ENCODE assay signal across 23 cellular contexts in genomic region chr6:90302320-90302719, GRCh38.
"Had no signal": no experiment of that assay in that cellular context is flagged by ENCODE, and none has a peak within 500 bp of the region (broad histone marks: within the 10 kb centered on the region; RNA-seq: fewer than 3 reads in every experiment).

No MANE protein-coding gene starts in this region.

- H2AFZ ChIP-seq: parathyroid adenoma had no signal

- DNase-seq: activated B cell treated with CpG ODN at 0.5 μM for 24 hours; activated CD4-positive, alpha-beta memory T cell treated with anti-CD3 and anti-CD28 coated beads, Interleukin-2, amount 10 ng/mL, durations not matched to agents 7 days and 5 days; activated CD4-positive, alpha-beta T cell treated with anti-CD3 and anti-CD28 coated beads for 4 hours; activated CD8-positive, alpha-beta memory T cell treated with anti-CD3 and anti-CD28 coated beads, Interleukin-2, amount 10 ng/mL, durations not matched to agents 7 days and 5 days; activated naive CD4-positive, alpha-beta T cell treated with Interleukin-2 at 50 U/mL for 16 hours; aorta; colonic mucosa; erythroblast; immature natural killer cell; kidney glomerular epithelial cell; left ventricle myocardium inferior; natural killer cell; right lobe of liver; stimulated activated CD4-positive, alpha-beta T cell treated with anti-CD3 and anti-CD28 coated beads, Interleukin-4, amount 100 ng/mL, for 4 hours; thyroid gland had no signal

- ATAC-seq: activated CD8-positive, alpha-beta memory T cell treated with anti-CD3 and anti-CD28 coated beads, Interleukin-2, amount 10 ng/mL, durations not matched to agents 7 days and 5 days; activated T-helper 17 cell treated with anti-CD3 and anti-CD28 coated beads, Interleukin-2, amount 50 U/mL, for 72 hours; natural killer cell; stimulated activated memory B cell treated with anti-CD40 and anti-IgM and Interleukin-4, amounts not matched to agents 10 μg/mL and 1 μg/mL and 100 μg/mL, for 72 hours had no signal

- H3K4me3 Mint-ChIP-seq: activated B cell treated with CpG ODN at 0.5 μM for 24 hours; activated CD4-positive, alpha-beta memory T cell treated with anti-CD3 and anti-CD28 coated beads, Interleukin-2, amount 10 ng/mL, durations not matched to agents 7 days and 5 days; activated CD8-positive, alpha-beta memory T cell treated with anti-CD3 and anti-CD28 coated beads, Interleukin-2, amount 10 ng/mL, durations not matched to agents 7 days and 5 days; activated T-helper 17 cell treated with anti-CD3 and anti-CD28 coated beads, Interleukin-2, amount 50 U/mL, for 72 hours; central memory CD8-positive, alpha-beta T cell; immature natural killer cell; natural killer cell; stimulated activated memory B cell treated with anti-CD40 and anti-IgM and Interleukin-4, amounts not matched to agents 10 μg/mL and 1 μg/mL and 100 μg/mL, for 72 hours; T-helper 2 cell treated with Interferon-gamma antibody and Interleukin-4, amounts not matched to agents 5 μg/mL and 100 μg/mL, for 36 hours had no signal

- H3K9me3 ChIP-seq: colonic mucosa, left ventricle myocardium inferior, neutrophil, right lobe of liver, thyroid gland had no signal

- H3K9ac ChIP-seq: parathyroid adenoma had no signal

- H3K4me3 ChIP-seq: colonic mucosa, left ventricle myocardium inferior, right lobe of liver, thyroid gland had no signal

- H3K36me3 Mint-ChIP-seq: activated CD8-positive, alpha-beta memory T cell treated with anti-CD3 and anti-CD28 coated beads, Interleukin-2, amount 10 ng/mL, durations not matched to agents 7 days and 5 days; immature natural killer cell; natural killer cell; stimulated activated memory B cell treated with anti-CD40 and anti-IgM and Interleukin-4, amounts not matched to agents 10 μg/mL and 1 μg/mL and 100 μg/mL, for 72 hours had no signal

- H3K79me2 ChIP-seq: parathyroid adenoma had no signal

- H3K36me3 ChIP-seq: colonic mucosa, left ventricle myocardium inferior, neutrophil, right lobe of liver, thyroid gland had no signal

- H3K27me3 Mint-ChIP-seq: activated B cell treated with CpG ODN at 0.5 μM for 24 hours; memory B cell; stimulated activated memory B cell treated with anti-CD40 and anti-IgM and Interleukin-4, amounts not matched to agents 10 μg/mL and 1 μg/mL and 100 μg/mL, for 72 hours had no signal

- H3K9me3 Mint-ChIP-seq: activated B cell treated with CpG ODN at 0.5 μM for 24 hours; activated CD4-positive, alpha-beta memory T cell treated with anti-CD3 and anti-CD28 coated beads, Interleukin-2, amount 10 ng/mL, durations not matched to agents 7 days and 5 days; activated T-helper 17 cell treated with anti-CD3 and anti-CD28 coated beads, Interleukin-2, amount 50 U/mL, for 72 hours; central memory CD8-positive, alpha-beta T cell; immature natural killer cell; natural killer cell; stimulated activated memory B cell treated with anti-CD40 and anti-IgM and Interleukin-4, amounts not matched to agents 10 μg/mL and 1 μg/mL and 100 μg/mL, for 72 hours; T-helper 2 cell treated with Interferon-gamma antibody and Interleukin-4, amounts not matched to agents 5 μg/mL and 100 μg/mL, for 36 hours had no signal

- H3K4me1 ChIP-seq: colonic mucosa, right lobe of liver, thyroid gland had no signal

- H3K4me1 Mint-ChIP-seq: activated CD4-positive, alpha-beta memory T cell treated with anti-CD3 and anti-CD28 coated beads, Interleukin-2, amount 10 ng/mL, durations not matched to agents 7 days and 5 days; central memory CD8-positive, alpha-beta T cell; immature natural killer cell; natural killer cell had no signal

- H3K27ac ChIP-seq: colonic mucosa, left ventricle myocardium inferior, neutrophil, parathyroid adenoma, right lobe of liver, thyroid gland had no signal

- H3K27ac Mint-ChIP-seq: activated CD4-positive, alpha-beta memory T cell treated with anti-CD3 and anti-CD28 coated beads, Interleukin-2, amount 10 ng/mL, durations not matched to agents 7 days and 5 days; activated CD8-positive, alpha-beta memory T cell treated with anti-CD3 and anti-CD28 coated beads, Interleukin-2, amount 10 ng/mL, durations not matched to agents 7 days and 5 days; activated T-helper 17 cell treated with anti-CD3 and anti-CD28 coated beads, Interleukin-2, amount 50 U/mL, for 72 hours; immature natural killer cell; natural killer cell; T-helper 2 cell treated with Interferon-gamma antibody and Interleukin-4, amounts not matched to agents 5 μg/mL and 100 μg/mL, for 36 hours had no signal

- FAIRE-seq: endometrium had no signal

- H3K27me3 ChIP-seq: right lobe of liver, thyroid gland had no signal
